10 cellular contexts compared by ENCODE assay signal in genomic region chr9:95341262-95342011, GRCh38. TPM values are rescaled to one million over a fixed set of nuclear protein-coding genes. Genes with fewer than 3 reads are reported as not detected.
DNase-seq lines count a peak whose midpoint lies in the region; ATAC-seq, FAIRE-seq and TF ChIP-seq lines count a peak whose summit lies in the region.
"Had no signal": no experiment of that assay in that cellular context is flagged by ENCODE, and none has a peak within 500 bp of the region (broad histone marks: within the 10 kb centered on the region; RNA-seq: fewer than 3 reads in every experiment).

No MANE protein-coding gene starts in this region.

- ATAC-seq in HG02571 (IDR thresholded peaks at IDR 0.05; ENCODE audit: unreplicated experiment) (no peak), HG03442 (IDR thresholded peaks at IDR 0.05; ENCODE audit: unreplicated experiment) (no peak)

- peak; percentile 54 for TF ChIP-seq CTCF in epithelial cell of proximal tubule (conservative IDR thresholded peaks at IDR 0.05; ENCODE audit: low read depth, low read length)

- no peak overlapping the region for H3K4me3 ChIP-seq in epithelial cell of proximal tubule (ENCODE audit: low read depth, low read length)

- no peak for FAIRE-seq in urothelium cell line (lab: Jason Lieb, UNC)

- DNase-seq in DMS 273 (lab: John Stamatoyannopoulos, UW; ENCODE audit: unreplicated experiment) (peak; percentile 48), DMS 273 treated with DMSO at 0.1 percent for 48 hours (lab: John Stamatoyannopoulos, UW) (no peak), OCI-M1 (lab: John Stamatoyannopoulos, UW) (peak; percentile 39), epithelial cell of proximal tubule (ENCODE audit: low read depth) (no peak), pons (ENCODE audit: low spot score) (peak; percentile 25), urothelium cell line (ENCODE audit: low spot score) (no peak)
- DNase-seq: 8988T; activated CD4-positive, CD25-positive, alpha-beta regulatory T cell had no signal

RNA-seq across cellular contexts. Expression of gene FANCC, which starts 23.9 kb away (rescaled TPM):
- total RNA-seq in epithelial cell of proximal tubule: 5.6 and 9.4 TPM in 2 replicates

Comparison
In these comparisons a context has a peak if more than half of its experiments do, and no peak if none do; other contexts are left out.
1. DNase-seq: peak in DMS 273 (single experiment), OCI-M1 (single experiment) and pons (single experiment); none in DMS 273 treated with DMSO at 0.1 percent for 48 hours (single experiment), epithelial cell of proximal tubule (single experiment) and urothelium cell line (single experiment).